Comparison of ENCODE assay signal across 11 cellular contexts in the genomic region with DNA sequence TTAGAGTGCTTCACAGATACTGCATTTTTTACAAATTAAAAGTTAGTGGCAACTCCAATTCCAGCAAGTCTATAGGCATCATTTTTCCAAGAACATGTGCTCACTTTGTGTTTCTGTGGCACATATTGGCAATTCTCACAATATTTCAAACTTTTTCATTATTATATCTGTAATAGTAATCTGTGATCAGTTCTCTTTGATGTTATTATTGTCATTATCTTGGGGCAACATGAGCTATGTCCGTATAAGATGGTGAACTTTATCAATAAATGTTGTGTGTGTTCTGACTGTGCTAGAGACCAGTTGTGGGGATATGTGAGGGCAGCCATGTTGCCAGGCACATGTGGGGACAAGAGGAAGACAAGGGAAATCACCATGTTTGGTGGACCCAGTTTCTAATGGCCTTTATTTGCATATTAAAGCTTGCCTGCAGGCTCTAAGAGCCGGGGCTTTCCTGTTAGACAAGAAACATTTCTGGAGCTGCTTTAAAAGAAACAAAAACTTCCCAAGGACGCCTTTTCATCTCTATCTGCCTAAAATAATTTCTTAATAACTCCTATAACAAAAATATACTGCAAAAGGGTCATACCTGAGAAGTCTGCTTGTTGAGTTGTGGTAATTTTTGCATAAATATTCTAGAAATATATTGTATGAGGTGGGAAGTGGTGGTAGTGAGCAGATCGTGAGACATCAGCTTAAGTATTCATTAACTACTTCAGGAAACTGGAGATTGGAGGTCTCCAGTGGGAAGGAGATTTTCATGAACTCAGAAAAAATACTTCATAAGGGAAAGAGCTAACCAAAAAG. TPM values are rescaled to one million over a fixed set of nuclear protein-coding genes. Genes with fewer than 3 reads are reported as not detected.
DNase-seq lines count a peak whose midpoint lies in the region; ATAC-seq, FAIRE-seq and TF ChIP-seq lines count a peak whose summit lies in the region.
"Had no signal": no experiment of that assay in that cellular context is flagged by ENCODE, and none has a peak within 500 bp of the region (broad histone marks: within the 10 kb centered on the region; RNA-seq: fewer than 3 reads in every experiment).

No MANE protein-coding gene starts in this region.

- H3K79me2 ChIP-seq in GM23338 (replicated peaks; ENCODE audit: insufficient read depth), result no peaks in the 10 kb centered on the region
- H3K79me2 ChIP-seq in mesendoderm (ENCODE audit: control insufficient read depth, insufficient read depth, low read length), result no peaks in the 10 kb centered on the region

- H3K18ac ChIP-seq in mesendoderm (ENCODE audit: low read length), result no peak overlapping the region

- peak overlapping the region; percentile 66 for H3K4me2 ChIP-seq in GM23338
- H3K4me2 ChIP-seq in mesendoderm (ENCODE audit: low read length), result no peak overlapping the region

- H2BK5ac ChIP-seq in mesendoderm (ENCODE audit: low read length), result no peak overlapping the region

- no peak overlapping the region for H3K56ac ChIP-seq in mesendoderm (ENCODE audit: low read length)

- H2BK120ac ChIP-seq in mesendoderm (ENCODE audit: low read depth, low read length), result no peak overlapping the region

- no peak overlapping the region for H2AK5ac ChIP-seq in mesendoderm (ENCODE audit: low read length)

- peak overlapping the region; percentile 70 for H3K27ac Mint-ChIP-seq in GM23338

- ATAC-seq in GM18873 (IDR thresholded peaks at IDR 0.05; ENCODE audit: low FRiP score, unreplicated experiment) (peak; percentile 100), GM23338 (no peak), HG03439 (IDR thresholded peaks at IDR 0.05; ENCODE audit: unreplicated experiment) (peak; percentile 99)

- no peak overlapping the region for H4K8ac ChIP-seq in mesendoderm (ENCODE audit: low read depth, low read length)

- peaks cover 13% of the 10 kb centered on the region for H3K4me1 Mint-ChIP-seq in GM23338

- H3K4me3 Mint-ChIP-seq in GM23338, result no peak overlapping the region; the same call in 2 of the 3 replicates

- H3K4me1 ChIP-seq in GM23338 (ENCODE audit: insufficient read depth) (peaks cover 10% of the 10 kb centered on the region; the same call in 1 of the 2 replicates), mesendoderm (ENCODE audit: control insufficient read depth, low read depth, low read length) (no peaks in the 10 kb centered on the region), kidney (ENCODE audit: control insufficient read depth in 1 of 2, insufficient read depth in 1 of 2, low read depth in 1 of 2, low read length in 2 of 2) (no peaks in the 10 kb centered on the region)

- H4K20me1 ChIP-seq in GM23338 (replicated peaks; ENCODE audit: insufficient read depth), result no peaks in the 10 kb centered on the region

- H2AFZ ChIP-seq in GM23338, result peak overlapping the region; percentile 3; the same call in 1 of the 2 replicates

- H3K9me3 Mint-ChIP-seq in GM23338, result peaks cover 13% of the 10 kb centered on the region; the same call in 2 of the 3 replicates

- H3K36me3 Mint-ChIP-seq in GM23338 (ENCODE audit: low read depth), result peaks cover 15% of the 10 kb centered on the region; the same call in 2 of the 3 replicates

- no peak overlapping the region for H3K4ac ChIP-seq in mesendoderm (ENCODE audit: low read depth, low read length)

- DNase-seq in GM23338 (ENCODE audit: low spot score) (peak; percentile 33), mesendoderm (peak; percentile 13), NCI-H1930 (lab: John Stamatoyannopoulos, UW) (no peak), kidney (no peak)
- DNase-seq in NK-92 treated with Interleukin-12 subunit alpha and Interleukin-12 subunit beta, amount 100 ng/mL, for 24 hours (lab: John Stamatoyannopoulos, UW), result no peak
- no peak for DNase-seq in activated CD8-positive, alpha-beta memory T cell treated with anti-CD3 and anti-CD28 coated beads, Interleukin-2, amount 50 U/mL, for 4 hours
- DNase-seq: NCI-H524 had no signal

- H3K36me3 ChIP-seq in GM23338 (ENCODE audit: insufficient read depth) (no peaks in the 10 kb centered on the region), mesendoderm (ENCODE audit: control insufficient read depth, insufficient read depth, low read length) (no peaks in the 10 kb centered on the region), kidney (ENCODE audit: control insufficient read depth in 1 of 2, insufficient read depth in 2 of 2, low read length in 2 of 2) (no peaks in the 10 kb centered on the region)

- H3K27ac ChIP-seq in GM23338 (ENCODE audit: low read depth), result no peak overlapping the region
- H3K27ac ChIP-seq in mesendoderm (ENCODE audit: low read depth, low read length), result no peak overlapping the region
- H3K27ac ChIP-seq in kidney (ENCODE audit: low read depth in 2 of 2, low read length in 2 of 2), result no peak overlapping the region
- H3K27ac ChIP-seq: coronary artery had no signal

- H3K27me3 Mint-ChIP-seq in GM23338 (ENCODE audit: insufficient read depth, low read depth, poor library complexity), result no peaks in the 10 kb centered on the region

- peaks cover 21% of the 10 kb centered on the region for H3K9me2 ChIP-seq in GM23338 (ENCODE audit: insufficient read depth)

- no peak for FAIRE-seq in kidney (lab: Jason Lieb, UNC)

- H3K9ac ChIP-seq in mesendoderm (ENCODE audit: low read length) (no peak overlapping the region), kidney (ENCODE audit: low read length in 2 of 2) (no peak overlapping the region)

- H3K79me1 ChIP-seq in mesendoderm (ENCODE audit: low read length), result no peaks in the 10 kb centered on the region

- no peaks in the 10 kb centered on the region for H3F3A ChIP-seq in GM23338 (replicated peaks; ENCODE audit: low read depth)

- no peak overlapping the region for H3K23ac ChIP-seq in mesendoderm (ENCODE audit: low read length)

- TF ChIP-seq CTCF in GM23338 (conservative IDR thresholded peaks at IDR 0.05; ENCODE audit: low read depth in 2 of 2) (no peak), kidney (IDR thresholded peaks at IDR 0.05; ENCODE audit: borderline replicate concordance, extremely low read depth, insufficient read depth) (no peak)

- H3K27me3 ChIP-seq in GM23338 (ENCODE audit: insufficient read depth) (no peaks in the 10 kb centered on the region), mesendoderm (ENCODE audit: insufficient read depth, low read length, poor library complexity) (no peaks in the 10 kb centered on the region)

- H3K9me3 ChIP-seq in kidney (ENCODE audit: control insufficient read depth in 1 of 2, low read length in 2 of 2), result no peaks in the 10 kb centered on the region

- H4K5ac ChIP-seq in mesendoderm (ENCODE audit: low read length), result no peak overlapping the region

- intact Hi-C loops in kidney (cut with DNase I), result no loop called here

- WGBS in mesendoderm (ENCODE audit: extremely low coverage, insufficient coverage, low lambda C conversion rate), result no CpG with 5 or more reads among the region's 4 CpGs

- peak overlapping the region; percentile 28; the same call in 1 of the 2 replicates for H3K4me3 ChIP-seq in GM23338
- no peak overlapping the region for H3K4me3 ChIP-seq in mesendoderm (ENCODE audit: low read length)
- H3K4me3 ChIP-seq in kidney (ENCODE audit: low read length in 2 of 2), result no peak overlapping the region
- H3K4me3 ChIP-seq: coronary artery had no signal

- no peak overlapping the region for H2BK15ac ChIP-seq in mesendoderm (replicated peaks; ENCODE audit: low read depth)

TF ChIP-seq in GM23338, 12 proteins besides CTCF, POLR2A, EP300 and RAD21 (continues in another document):
- TF ChIP-seq ZNF114 (CRISPR knock-in tag; IDR thresholded peaks at IDR 0.05) (no peak), STAT1 (IDR thresholded peaks at IDR 0.05; ENCODE audit: unreplicated experiment) (no peak), EZH2phosphoT487 (IDR thresholded peaks at IDR 0.05; ENCODE audit: unreplicated experiment) (no peak), POLR2AphosphoS5 (IDR thresholded peaks at IDR 0.05; ENCODE audit: low read depth) (no peak), EZH2 (IDR thresholded peaks at IDR 0.05; ENCODE audit: low read depth, unreplicated experiment) (no peak), JUNB (IDR thresholded peaks at IDR 0.05; ENCODE audit: unreplicated experiment) (no peak), CREB1 (CRISPR knock-in tag; IDR thresholded peaks at IDR 0.05; ENCODE audit: low read depth) (no peak)
- TF ChIP-seq, protein P1, sequence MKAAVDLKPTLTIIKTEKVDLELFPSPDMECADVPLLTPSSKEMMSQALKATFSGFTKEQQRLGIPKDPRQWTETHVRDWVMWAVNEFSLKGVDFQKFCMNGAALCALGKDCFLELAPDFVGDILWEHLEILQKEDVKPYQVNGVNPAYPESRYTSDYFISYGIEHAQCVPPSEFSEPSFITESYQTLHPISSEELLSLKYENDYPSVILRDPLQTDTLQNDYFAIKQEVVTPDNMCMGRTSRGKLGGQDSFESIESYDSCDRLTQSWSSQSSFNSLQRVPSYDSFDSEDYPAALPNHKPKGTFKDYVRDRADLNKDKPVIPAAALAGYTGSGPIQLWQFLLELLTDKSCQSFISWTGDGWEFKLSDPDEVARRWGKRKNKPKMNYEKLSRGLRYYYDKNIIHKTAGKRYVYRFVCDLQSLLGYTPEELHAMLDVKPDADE (IDR thresholded peaks at IDR 0.05), result no peak

RNA-seq across cellular contexts. Expression of a gene that starts 37.2 kb away (rescaled TPM):
- 0.03 and 0.50 TPM in 2 replicates for total RNA-seq in GM23338 (2014; rRNA removed; shearing (Covaris generic))
- polyA plus RNA-seq in GM23338 (2016; fragmentation: Nextera tagmentation; extraction: Ambion mirVana), result 0.10 and 0.21 TPM in 2 replicates
- 0.20 TPM for polyA plus RNA-seq in mesendoderm (2013, experiment 1 of 2)
- 0.11 TPM for polyA plus RNA-seq in mesendoderm (2013, experiment 2 of 2)
- 6.4 TPM for total RNA-seq in kidney
- 14.5 TPM for polyA plus RNA-seq in kidney (ENCODE audit: insufficient read depth, low read depth, low replicate concordance)
- total RNA-seq: T-helper 2 cell treated with Interferon-gamma antibody and Interleukin-4, amounts not matched to agents 100 ng/mL and 5 ng/mL, for 36 hours had no signal

Comparison
In these comparisons a context has a peak if more than half of its experiments do, and no peak if none do; other contexts are left out.
1. DNase-seq: peak in GM23338 (single experiment) and mesendoderm (single experiment); none in NCI-H1930 (0 of 2), NK-92 treated with Interleukin-12 subunit alpha and Interleukin-12 subunit beta, amount 100 ng/mL, for 24 hours (single experiment), activated CD8-positive, alpha-beta memory T cell treated with anti-CD3 and anti-CD28 coated beads, Interleukin-2, amount 50 U/mL, for 4 hours (single experiment) and kidney (single experiment).